11 cellular contexts compared by ENCODE assay signal in genomic region chr12:88391556-88391955, GRCh38.
DNase-seq lines count a peak whose midpoint lies in the region; ATAC-seq, FAIRE-seq and TF ChIP-seq lines count a peak whose summit lies in the region.
"Had no signal": no experiment of that assay in that cellular context is flagged by ENCODE, and none has a peak within 500 bp of the region (broad histone marks: within the 10 kb centered on the region; RNA-seq: fewer than 3 reads in every experiment).

No MANE protein-coding gene starts in this region.

- no peaks in the 10 kb centered on the region for H3K4me1 Mint-ChIP-seq in CD4-positive, alpha-beta T cell (ENCODE audit: low read depth)

- H3K27ac ChIP-seq in CD4-positive, alpha-beta T cell (ENCODE audit: low read depth, low read length), result no peak overlapping the region
- H3K27ac ChIP-seq: parathyroid adenoma had no signal

- H3K27ac Mint-ChIP-seq in CD4-positive, alpha-beta T cell, result no peak overlapping the region
- H3K27ac Mint-ChIP-seq: type B pancreatic cell had no signal

- no peak for TF ChIP-seq CTCF in CD4-positive, alpha-beta T cell (IDR thresholded peaks at IDR 0.05)

- intact Hi-C loops in CD4-positive, alpha-beta T cell (cut with DNase I, micrococcal nuclease), result no loop called here

- DNase-seq in AG20443 (ENCODE audit: low spot score) (peak; percentile 74), M059J (ENCODE audit: low read depth) (peak; percentile 89), fibroblast of gingiva (ENCODE audit: low read depth) (peak; percentile 95), mesenteric fat pad (ENCODE audit: low spot score) (no peak), GM19239 (ENCODE audit: insufficient read length, low spot score) (no peak), NCI-H2081 treated with DMSO at 0.1 percent for 48 hours (lab: John Stamatoyannopoulos, UW) (no peak)
- no peak for DNase-seq in CD4-positive, alpha-beta T cell
- DNase-seq: DND-41 had no signal

- no peaks in the 10 kb centered on the region for H3K27me3 ChIP-seq in CD4-positive, alpha-beta T cell (ENCODE audit: control insufficient read depth, insufficient read depth, low read length)

- no peaks in the 10 kb centered on the region for H3K36me3 Mint-ChIP-seq in CD4-positive, alpha-beta T cell (ENCODE audit: low read depth)
- H3K36me3 Mint-ChIP-seq: type B pancreatic cell had no signal

- FAIRE-seq in GM19239 (lab: Jason Lieb, UNC), result no peak

- CTCF ChIA-PET in CD4-positive, alpha-beta T cell (lab: Charles Lee), result no interaction called here

- POLR2A ChIA-PET in CD4-positive, alpha-beta T cell (lab: Charles Lee), result no interaction called here

- no peaks in the 10 kb centered on the region for H3K27me3 Mint-ChIP-seq in CD4-positive, alpha-beta T cell

- H3K4me3 Mint-ChIP-seq in CD4-positive, alpha-beta T cell, result no peak overlapping the region
- H3K4me3 Mint-ChIP-seq: type B pancreatic cell had no signal

- no peaks in the 10 kb centered on the region for H3K9me3 ChIP-seq in CD4-positive, alpha-beta T cell (ENCODE audit: control insufficient read depth, low read length)

- ATAC-seq in GM21619 (IDR thresholded peaks at IDR 0.05; ENCODE audit: unreplicated experiment), result peak; percentile 47
- no peak for ATAC-seq in CD4-positive, alpha-beta T cell (ENCODE audit: poor library complexity)

- peaks cover 3% of the 10 kb centered on the region for H3K9me3 Mint-ChIP-seq in CD4-positive, alpha-beta T cell

Comparison
In these comparisons a context has a peak if more than half of its experiments do, and no peak if none do; other contexts are left out.
1. DNase-seq: peak in AG20443 (single experiment), M059J (single experiment) and fibroblast of gingiva (single experiment); none in CD4-positive, alpha-beta T cell (0 of 10), mesenteric fat pad (single experiment), GM19239 (single experiment) and NCI-H2081 treated with DMSO at 0.1 percent for 48 hours (single experiment).